9 cellular contexts compared by ENCODE assay signal in genomic region chr20:58407966-58408557, GRCh38. TPM values are rescaled to one million over a fixed set of nuclear protein-coding genes. Genes with fewer than 3 reads are reported as not detected.
A peak's percentile ranks its signal among the peaks of the same experiment; 100 is the strongest.
DNase-seq lines count a peak whose midpoint lies in the region; ATAC-seq and TF ChIP-seq lines count a peak whose summit lies in the region.
"Had no signal": no experiment of that assay in that cellular context is flagged by ENCODE, and none has a peak within 500 bp of the region (broad histone marks: within the 10 kb centered on the region; RNA-seq: fewer than 3 reads in every experiment).

No MANE protein-coding gene starts in this region.

- H3K27ac ChIP-seq in heart left ventricle (peak overlapping the region in 5 of 12 donors; percentile 5 to 56 (median 17)), suprapubic skin (peak overlapping the region; percentile 20)

- TF ChIP-seq POLR2A in heart left ventricle (IDR thresholded peaks at IDR 0.05) (no peak), suprapubic skin (IDR thresholded peaks at IDR 0.05) (no peak)

- ATAC-seq in Right ventricle myocardium inferior (peak; percentile 45), heart left ventricle (no peak), GM19328 (IDR thresholded peaks at IDR 0.05; ENCODE audit: unreplicated experiment) (no peak)

- DNase-seq in Right ventricle myocardium inferior (ENCODE audit: missing footprints) (no peak), heart left ventricle (no peak), choroid plexus epithelial cell (ENCODE audit: low read depth) (peak; percentile 56), suprapubic skin (ENCODE audit: low spot score in 2 of 2) (no peak), MG63 (no peak), C1 segment of cervical spinal cord (lab: John Stamatoyannopoulos, UW) (no peak)
- DNase-seq in Jurkat, Clone E6-1 (ENCODE audit: low read depth, low spot score): peak; percentile 43
- DNase-seq: Kasumi-1 had no signal

- H3K36me3 ChIP-seq in heart left ventricle (no peaks in the 10 kb centered on the region), suprapubic skin (no peaks in the 10 kb centered on the region), MG63 (peaks cover 15% of the 10 kb centered on the region)

- no peak for TF ChIP-seq EP300 in suprapubic skin (IDR thresholded peaks at IDR 0.05)

- WGBS in heart left ventricle, 4 donors: 47 to 61% (median 53%) methylated on average over 2 of the region's 2 CpGs
- 54% methylated on average over 2 of the region's 2 CpGs for WGBS in suprapubic skin

- intact Hi-C loops in Right ventricle myocardium inferior (cut with DNase I): no loop called here
- intact Hi-C loops in heart left ventricle (cut with DNase I): no loop called here

- no peak overlapping the region for H3K4me3 ChIP-seq in heart left ventricle
- H3K4me3 ChIP-seq in Jurkat, Clone E6-1 (ENCODE audit: low read length): no peak overlapping the region
- no peak overlapping the region for H3K4me3 ChIP-seq in choroid plexus epithelial cell (ENCODE audit: low read depth, low read length)
- H3K4me3 ChIP-seq in suprapubic skin: no peak overlapping the region
- no peak overlapping the region for H3K4me3 ChIP-seq in MG63

- H3K27me3 ChIP-seq in heart left ventricle (no peaks in the 10 kb centered on the region), suprapubic skin (no peaks in the 10 kb centered on the region), MG63 (no peaks in the 10 kb centered on the region)

- TF ChIP-seq CTCF in heart left ventricle (IDR thresholded peaks at IDR 0.05): no peak
- TF ChIP-seq CTCF in choroid plexus epithelial cell (conservative IDR thresholded peaks at IDR 0.05; ENCODE audit: low read depth, low read length): no peak
- TF ChIP-seq CTCF in suprapubic skin (IDR thresholded peaks at IDR 0.05): no peak

- no peaks in the 10 kb centered on the region for H3K9me3 ChIP-seq in heart left ventricle
- H3K9me3 ChIP-seq in suprapubic skin: no peaks in the 10 kb centered on the region
- H3K9me3 ChIP-seq in MG63: no peaks in the 10 kb centered on the region

- peaks cover 4 to 60% (median 37%) of the 10 kb centered on the region in 12 donors for H3K4me1 ChIP-seq in heart left ventricle
- H3K4me1 ChIP-seq in suprapubic skin: peaks cover 42% of the 10 kb centered on the region

RNA-seq across cellular contexts. Expression of gene VAPB, which starts 19.0 kb away (rescaled TPM):
- total RNA-seq in Right ventricle myocardium inferior (72.4 TPM), heart left ventricle (10 to 100 TPM; 30.7 to 76.1 (median 63.8) TPM), suprapubic skin (10 to 100 TPM; 10.9 to 20.4 (median 17.9) TPM)
- polyA plus RNA-seq in heart left ventricle: 10 to 100 TPM; 25.7 to 32.2 TPM
- polyA plus RNA-seq in Jurkat, Clone E6-1 (2012; ENCODE audit: insufficient read depth, insufficient read length): 33.5 TPM
- 31.1 and 34.5 TPM in 2 replicates for total RNA-seq in MG63 (2014; rRNA removed; shearing (Covaris generic); ENCODE audit: low replicate concordance)

Comparison
In these comparisons a context has a peak if more than half of its experiments do, and no peak if none do; other contexts are left out.
1. DNase-seq: peak in Jurkat, Clone E6-1 (single experiment) and choroid plexus epithelial cell (single experiment); none in Right ventricle myocardium inferior (single experiment), heart left ventricle (0 of 5), suprapubic skin (0 of 2), MG63 (single experiment) and C1 segment of cervical spinal cord (0 of 14).